9 cellular contexts compared by ENCODE assay signal in genomic region chr7:128030999-128031681, GRCh38. TPM values are rescaled to one million over a fixed set of nuclear protein-coding genes. Genes with fewer than 3 reads are reported as not detected.
DNase-seq lines count a peak whose midpoint lies in the region; ATAC-seq and TF ChIP-seq lines count a peak whose summit lies in the region.
"Had no signal": no experiment of that assay in that cellular context is flagged by ENCODE, and none has a peak within 500 bp of the region (broad histone marks: within the 10 kb centered on the region; RNA-seq: fewer than 3 reads in every experiment).

Gene LRRC4 (minus strand): TSS chr7:128031437. CDS start chr7:128030640, 797 bp downstream.

- H3K27ac Mint-ChIP-seq in activated B cell treated with CpG ODN at 0.5 μM for 24 hours: no peak within 1 kb of the TSS
- peak within 1 kb of the TSS; percentile 64 for H3K27ac Mint-ChIP-seq in endodermal cell

- peaks cover 16% of the 10 kb centered on the region for H3K36me3 ChIP-seq in endodermal cell (ENCODE audit: control insufficient read depth, insufficient read depth, low read length)

- H3K27ac ChIP-seq in endodermal cell (ENCODE audit: low read depth, low read length) (peak within 1 kb of the TSS; percentile 77), substantia nigra (ENCODE audit: low read depth, low read length, poor library complexity, severe bottlenecking) (peak within 1 kb of the TSS; percentile 51)

- ATAC-seq in GM19023 (IDR thresholded peaks at IDR 0.05; ENCODE audit: unreplicated experiment): peak; percentile 40
- peak; percentile 44 for ATAC-seq in HG03135 (IDR thresholded peaks at IDR 0.05; ENCODE audit: unreplicated experiment)
- ATAC-seq in activated B cell treated with CpG ODN at 0.5 μM for 24 hours (ENCODE audit: low read depth): peak; percentile 40
- ATAC-seq: HCT116 had no signal

- WGBS in endodermal cell (ENCODE audit: insufficient coverage in 1 of 2, insufficient read length in 1 of 2), 2 experiments: 0 to 1% methylated on average over 18 to 82 of the region's 83 CpGs

- TF ChIP-seq CTCF in AG09319 (IDR thresholded peaks at IDR 0.05; ENCODE audit: low read depth, low read length): peak; percentile 12
- TF ChIP-seq CTCF in activated B cell treated with CpG ODN at 0.5 μM for 24 hours (IDR thresholded peaks at IDR 0.05): no peak
- TF ChIP-seq CTCF in endodermal cell (conservative IDR thresholded peaks at IDR 0.05): peak; percentile 34

- H3K27me3 Mint-ChIP-seq in activated B cell treated with CpG ODN at 0.5 μM for 24 hours: peaks cover 4% of the 10 kb centered on the region
- peaks cover 51% of the 10 kb centered on the region for H3K27me3 Mint-ChIP-seq in endodermal cell (ENCODE audit: insufficient read depth)

- peak within 1 kb of the TSS; percentile 75 for H3K4me3 ChIP-seq in endodermal cell (ENCODE audit: low read length)

- peaks cover 18% of the 10 kb centered on the region for H3K4me1 Mint-ChIP-seq in activated B cell treated with CpG ODN at 0.5 μM for 24 hours
- peaks cover 9% of the 10 kb centered on the region for H3K4me1 Mint-ChIP-seq in endodermal cell

- H3K4me1 ChIP-seq in endodermal cell (ENCODE audit: control insufficient read depth, insufficient read depth, low read length): peaks cover 6% of the 10 kb centered on the region

- peak within 1 kb of the TSS; percentile 88 for H3K4me3 Mint-ChIP-seq in activated B cell treated with CpG ODN at 0.5 μM for 24 hours
- H3K4me3 Mint-ChIP-seq in endodermal cell: peak within 1 kb of the TSS; percentile 64

- CTCF ChIA-PET in activated B cell treated with CpG ODN at 0.5 μM for 24 hours (lab: Charles Lee): no interaction called here

- H3K9me3 ChIP-seq in endodermal cell (ENCODE audit: control insufficient read depth, low read length): no peaks in the 10 kb centered on the region

- H3K9me3 Mint-ChIP-seq in activated B cell treated with CpG ODN at 0.5 μM for 24 hours: no peaks in the 10 kb centered on the region
- no peaks in the 10 kb centered on the region for H3K9me3 Mint-ChIP-seq in endodermal cell

- POLR2A ChIA-PET in activated B cell treated with CpG ODN at 0.5 μM for 24 hours (lab: Charles Lee): interaction anchor here (0.6 kb wide), 1 partner anchor 8 kb away, joined by 5 read pairs; no protein-coding TSS in a partner anchor

- peaks cover 27% of the 10 kb centered on the region for H3K27me3 ChIP-seq in endodermal cell (ENCODE audit: control insufficient read depth, insufficient read depth, low read length, poor library complexity, severe bottlenecking)

- H3K9ac ChIP-seq in endodermal cell (ENCODE audit: extremely low read depth, low read length, poor library complexity, severe bottlenecking): peak within 1 kb of the TSS; percentile 51

- DNase-seq in AG09319 (ENCODE audit: extremely low read depth, low read depth): peak; percentile 10
- peak; percentile 28 for DNase-seq in activated B cell treated with CpG ODN at 0.5 μM for 24 hours
- peak; percentile 83 for DNase-seq in endodermal cell
- peak; percentile 54 to 55 for DNase-seq in lung microvascular endothelial cell (ENCODE audit: low read depth in 2 of 2)
- DNase-seq in substantia nigra (lab: John Stamatoyannopoulos, UW): peak in 31 of 49 donors; percentile 18 to 72 (median 46)
- no peak for DNase-seq in Ammon's horn (ENCODE audit: low spot score)

- H3K36me3 Mint-ChIP-seq in activated B cell treated with CpG ODN at 0.5 μM for 24 hours (ENCODE audit: low read depth) (peaks cover 13% of the 10 kb centered on the region), endodermal cell (ENCODE audit: low read depth) (peaks cover 13% of the 10 kb centered on the region)

- intact Hi-C loops in activated B cell treated with CpG ODN at 0.5 μM for 24 hours (cut with micrococcal nuclease): loop anchor here (5.0 kb wide), 3 partner anchors 76 to 176 kb away; no protein-coding TSS in a partner anchor

RNA-seq across cellular contexts. Expression of gene LRRC4, which starts in this region (rescaled TPM):
- total RNA-seq in activated B cell treated with CpG ODN at 0.5 μM for 24 hours (0.07 and 0.16 TPM in 2 replicates), endodermal cell (1 to 10 TPM; 1.5 TPM), lung microvascular endothelial cell (0.20 and 0.65 TPM in 2 replicates)
- 18.8 TPM for polyA plus RNA-seq in endodermal cell (2013, experiment 1 of 2)
- 16.4 TPM for polyA plus RNA-seq in endodermal cell (2013, experiment 2 of 2)

Comparison
In these comparisons a context has a peak if more than half of its experiments do, and no peak if none do; other contexts are left out.
1. Peak in DNase-seq and ATAC-seq in activated B cell treated with CpG ODN at 0.5 μM for 24 hours; RNA of the gene not detected or under 1 TPM.
2. Peak in DNase-seq in lung microvascular endothelial cell; RNA of the gene not detected or under 1 TPM.